ENCODE assay signal across 1 cellular context in the genomic region with DNA sequence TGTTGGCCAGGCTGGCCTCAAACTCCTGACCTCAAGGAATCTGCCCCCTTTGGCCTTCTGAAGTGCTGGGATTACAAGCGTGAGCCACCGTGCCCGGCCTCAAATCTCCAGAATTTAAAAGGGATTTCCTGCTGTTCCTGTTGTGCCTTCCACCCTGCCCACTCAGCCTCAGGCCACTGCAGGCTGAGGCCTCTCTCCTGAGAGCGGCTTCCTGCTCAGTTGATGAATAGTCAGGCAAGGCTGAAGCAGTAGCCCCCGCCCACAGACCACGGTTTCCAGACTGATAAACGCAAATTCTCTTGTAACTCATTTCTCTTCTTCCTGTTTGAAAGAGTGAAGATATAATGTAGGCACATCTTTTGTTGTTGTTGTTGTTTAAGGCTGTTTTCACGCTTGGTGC.
TF ChIP-seq lines count a peak whose summit lies in the region.

No MANE protein-coding gene starts in this region.

TF ChIP-seq in GM12878, 131 proteins besides CTCF, POLR2A, EP300 and RAD21 (continued from another document):
- TF ChIP-seq SRF (IDR thresholded peaks at IDR 0.05; ENCODE audit: low read depth in 2 of 2, low read length in 2 of 2) (no peak), RUNX3 (IDR thresholded peaks at IDR 0.05; ENCODE audit: low read length) (no peak), NFIC (IDR thresholded peaks at IDR 0.05; ENCODE audit: low read depth, low read length) (no peak), CHD4 (IDR thresholded peaks at IDR 0.05) (no peak), RELA (IDR thresholded peaks at IDR 0.05; ENCODE audit: borderline replicate concordance, partially characterized antibody) (no peak), MTA2 (IDR thresholded peaks at IDR 0.05; ENCODE audit: low read depth) (no peak), ZNF622 (IDR thresholded peaks at IDR 0.05) (no peak), SPI1 (IDR thresholded peaks at IDR 0.05; ENCODE audit: borderline replicate concordance, insufficient read depth, low read depth, low read length) (no peak), ZSCAN29 (IDR thresholded peaks at IDR 0.05) (no peak), BCL11A (IDR thresholded peaks at IDR 0.05; ENCODE audit: low read depth, low read length) (no peak), CHD1 (IDR thresholded peaks at IDR 0.05; ENCODE audit: low read depth, low read length) (no peak), ATF7 (IDR thresholded peaks at IDR 0.05; ENCODE audit: low read depth) (no peak)
- TF ChIP-seq, protein P1, sequence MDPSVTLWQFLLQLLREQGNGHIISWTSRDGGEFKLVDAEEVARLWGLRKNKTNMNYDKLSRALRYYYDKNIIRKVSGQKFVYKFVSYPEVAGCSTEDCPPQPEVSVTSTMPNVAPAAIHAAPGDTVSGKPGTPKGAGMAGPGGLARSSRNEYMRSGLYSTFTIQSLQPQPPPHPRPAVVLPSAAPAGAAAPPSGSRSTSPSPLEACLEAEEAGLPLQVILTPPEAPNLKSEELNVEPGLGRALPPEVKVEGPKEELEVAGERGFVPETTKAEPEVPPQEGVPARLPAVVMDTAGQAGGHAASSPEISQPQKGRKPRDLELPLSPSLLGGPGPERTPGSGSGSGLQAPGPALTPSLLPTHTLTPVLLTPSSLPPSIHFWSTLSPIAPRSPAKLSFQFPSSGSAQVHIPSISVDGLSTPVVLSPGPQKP (IDR thresholded peaks at IDR 0.05; ENCODE audit: low read depth, low read length), result no peak
- TF ChIP-seq, protein P2, sequence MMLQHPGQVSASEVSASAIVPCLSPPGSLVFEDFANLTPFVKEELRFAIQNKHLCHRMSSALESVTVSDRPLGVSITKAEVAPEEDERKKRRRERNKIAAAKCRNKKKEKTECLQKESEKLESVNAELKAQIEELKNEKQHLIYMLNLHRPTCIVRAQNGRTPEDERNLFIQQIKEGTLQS (IDR thresholded peaks at IDR 0.05; ENCODE audit: borderline replicate concordance, extremely low read depth, low read depth, low read length), result no peak
